ENCODE assay signal across 22 cellular contexts in the genomic region with DNA sequence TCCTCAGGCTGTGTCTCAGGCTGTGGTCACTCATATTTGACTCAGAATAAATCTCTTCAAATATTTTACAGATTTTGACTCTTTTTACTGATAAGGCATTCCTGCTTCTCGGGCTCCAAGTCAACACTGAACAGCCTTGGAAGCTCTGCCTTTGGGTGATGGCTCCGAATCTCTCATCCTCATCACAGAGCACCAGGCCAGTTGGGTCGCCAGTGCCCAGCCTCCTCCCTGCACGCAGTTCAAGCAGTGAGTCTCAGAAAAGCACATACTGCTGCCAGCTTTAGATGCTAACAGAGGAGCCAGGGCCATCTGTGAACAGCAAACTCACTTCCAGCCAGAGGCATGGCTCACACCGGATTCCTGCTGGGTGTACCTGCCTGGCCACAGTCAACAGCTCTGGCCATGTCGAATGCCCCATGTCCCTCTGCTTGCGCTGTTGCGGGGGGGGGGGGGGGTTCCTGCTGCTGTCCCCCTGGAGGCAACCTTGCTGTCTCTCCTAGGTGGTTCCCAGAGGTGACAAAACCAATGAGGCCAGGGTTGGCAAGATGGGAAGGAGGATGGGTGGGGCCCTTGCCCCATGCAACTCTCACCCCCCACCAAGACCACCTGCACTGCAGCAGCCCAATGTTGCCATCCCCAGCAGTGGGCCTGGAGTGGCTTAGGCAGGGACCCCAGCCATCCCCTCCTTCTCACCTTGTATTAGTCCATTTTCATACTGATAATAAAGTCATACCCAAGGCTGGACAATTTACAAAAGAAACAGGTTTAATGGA.
"Had no signal": no experiment of that assay in that cellular context is flagged by ENCODE, and none has a peak within 500 bp of the region (broad histone marks: within the 10 kb centered on the region; RNA-seq: fewer than 3 reads in every experiment).

No MANE protein-coding gene starts in this region.

- H3K4me1 Mint-ChIP-seq: memory B cell, mesothelial cell of epicardium had no signal

- H2AFZ ChIP-seq: neural progenitor cell, parathyroid adenoma had no signal

- DNase-seq: colonic mucosa; dermis blood vessel endothelial cell; esophagus squamous epithelium; foreskin fibroblast; kidney glomerular epithelial cell; left lung; lower lobe of right lung; nucleus accumbens; right lobe of liver; stimulated activated CD4-positive, alpha-beta T cell treated with anti-CD3 and anti-CD28 coated beads, Interleukin-2, amount 100 ng/mL, for 24 hours; stimulated activated CD4-positive, alpha-beta T cell treated with anti-CD3 and anti-CD28 coated beads, Interleukin-4, amount 100 ng/mL, for 4 hours; stimulated activated naive CD4-positive, alpha-beta T cell; stomach; substantia nigra; trophoblast cell; uterus had no signal

- H3K4me2 ChIP-seq: neural progenitor cell had no signal

- H3K4me1 ChIP-seq: colonic mucosa, esophagus squamous epithelium, left lung, lower lobe of right lung, neural progenitor cell, parathyroid adenoma, prostate gland, right lobe of liver, stomach, uterus had no signal

- H3K36me3 ChIP-seq: colonic mucosa, esophagus squamous epithelium, left lung, lower lobe of right lung, neural progenitor cell, prostate gland, right lobe of liver, stomach, uterus had no signal

- H3K27me3 ChIP-seq: colonic mucosa, neural progenitor cell, right lobe of liver, stomach, uterus had no signal

- H3K4me3 Mint-ChIP-seq: memory B cell; mesothelial cell of epicardium; natural killer cell treated with Interleukin-12 subunit alpha and Interleukin-12 subunit beta and Interleukin-15 and Interleukin-18, amount 100 ng/mL, for 72 hours; neural progenitor cell had no signal

- ATAC-seq: left lung; lower lobe of right lung; natural killer cell treated with Interleukin-12 subunit alpha and Interleukin-12 subunit beta and Interleukin-15 and Interleukin-18, amount 100 ng/mL, for 72 hours; right lobe of liver had no signal

- H3K4me3 ChIP-seq: colonic mucosa, esophagus squamous epithelium, left lung, lower lobe of right lung, neural progenitor cell, prostate gland, right lobe of liver, stomach, uterus had no signal

- H3K27ac ChIP-seq: colonic mucosa, esophagus squamous epithelium, left lung, lower lobe of right lung, neural progenitor cell, parathyroid adenoma, prostate gland, right lobe of liver, stomach, uterus had no signal

- H3K79me2 ChIP-seq: parathyroid adenoma had no signal

- H3K27ac Mint-ChIP-seq: memory B cell; mesothelial cell of epicardium; natural killer cell treated with Interleukin-12 subunit alpha and Interleukin-12 subunit beta and Interleukin-15 and Interleukin-18, amount 100 ng/mL, for 72 hours; neural progenitor cell had no signal

- H3K9me3 ChIP-seq: colonic mucosa, prostate gland, right lobe of liver, uterus had no signal

- H3K9ac ChIP-seq: neural progenitor cell, parathyroid adenoma had no signal
